ENCODE assay signal across 8 cellular contexts in the genomic region with DNA sequence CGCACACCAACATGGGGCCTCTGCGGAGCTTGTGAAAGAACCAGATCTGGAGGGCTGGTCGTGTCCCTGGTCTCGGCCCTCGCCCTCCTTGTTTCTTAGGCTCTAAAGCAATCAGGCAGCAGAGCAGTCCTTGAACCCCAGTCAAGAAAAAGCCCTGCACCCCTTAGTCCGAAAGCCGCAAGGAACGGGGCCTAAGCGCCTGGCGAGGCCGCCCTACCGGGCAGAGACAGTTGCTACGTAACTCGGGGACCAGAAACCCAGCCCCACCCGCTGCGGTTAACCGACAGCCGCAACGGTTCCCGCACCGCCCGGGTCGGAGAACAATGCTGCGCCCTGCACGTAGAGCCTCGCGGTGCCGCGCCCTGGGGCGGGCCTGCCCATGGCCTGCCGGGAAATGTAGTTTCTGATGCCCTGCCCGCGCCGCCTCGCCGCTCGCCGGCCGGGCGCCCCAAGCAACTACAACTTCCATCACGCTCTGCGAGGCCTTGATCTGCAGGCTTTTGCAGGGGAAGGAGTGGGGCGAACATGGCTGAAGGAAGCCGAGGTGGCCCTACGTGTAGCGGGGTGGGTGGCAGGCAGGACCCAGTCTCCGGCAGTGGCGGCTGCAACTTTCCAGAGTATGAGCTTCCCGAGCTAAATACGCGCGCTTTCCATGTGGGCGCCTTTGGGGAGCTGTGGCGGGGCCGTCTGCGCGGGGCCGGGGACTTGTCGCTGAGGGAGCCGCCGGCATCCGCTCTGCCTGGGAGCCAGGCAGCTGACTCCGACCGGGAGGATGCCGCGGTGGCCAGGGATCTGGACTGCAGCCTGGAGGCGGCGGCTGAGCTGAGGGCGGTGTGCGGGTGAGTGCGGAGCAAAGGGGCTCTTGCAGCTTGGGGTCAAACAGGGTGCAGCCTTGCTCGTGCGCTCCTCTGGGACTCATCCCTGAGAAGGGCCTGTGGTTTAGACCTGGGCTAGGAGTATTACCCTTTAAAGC. TPM values are rescaled to one million over a fixed set of nuclear protein-coding genes. Genes with fewer than 3 reads are reported as not detected.
DNase-seq lines count a peak whose midpoint lies in the region; ATAC-seq, FAIRE-seq and TF ChIP-seq lines count a peak whose summit lies in the region.

A gene (plus strand): TSS at position 522 of the 973 bp plus-strand sequence. CDS start 4 bp downstream, at position 526.

- WGBS in IMR-90 (ENCODE audit: extremely low coverage in 2 of 2, insufficient read length in 1 of 2), 2 experiments: 0% methylated on average over 41 of the region's 73 CpGs; no CpG with 5 or more reads in 1 of the 2 experiments

- peak within 1 kb of the TSS; percentile 64 for H2BK120ac ChIP-seq in IMR-90 (ENCODE audit: low read depth, low read length)

- DNase-seq in DMS114 treated with DMSO at 0.1 percent for 48 hours (lab: John Stamatoyannopoulos, UW; ENCODE audit: unreplicated experiment) (peak; percentile 80), IMR-90 (peak; percentile 93), OCI-LY7 (ENCODE audit: low spot score) (peak; percentile 95), activated T-cell treated with anti-CD3 and anti-CD28 coated beads for 24 hours (ENCODE audit: low read depth) (peak; percentile 88), endothelial cell of umbilical vein (ENCODE audit: low read depth, low spot score) (peak; percentile 98), midbrain (lab: John Stamatoyannopoulos, UW) (peak; percentile 95)
- DNase-seq in stimulated activated CD8-positive, alpha-beta memory T cell treated with anti-CD3 and anti-CD28 coated beads, Interleukin-15, amount 100 ng/mL, for 48 hours (ENCODE audit: low read depth in 2 of 2): peak; percentile 89 to 90

- H3K36me3 ChIP-seq in IMR-90 (ENCODE audit: control insufficient read depth, insufficient read depth, low read length) (peaks cover 14% of the 10 kb centered on the region), OCI-LY7 (ENCODE audit: insufficient read depth, low read length) (peaks cover 32% of the 10 kb centered on the region), endothelial cell of umbilical vein (ENCODE audit: control insufficient read depth in 2 of 2, extremely low read depth in 1 of 2, insufficient read depth in 2 of 2, low read length in 2 of 2) (peaks cover 3 to 7% of the 10 kb centered on the region in 2 experiments)

- H3K56ac ChIP-seq in IMR-90 (ENCODE audit: extremely low read depth, insufficient read depth, low read length): peak within 1 kb of the TSS; percentile 91

- H4K20me1 ChIP-seq in IMR-90 (ENCODE audit: insufficient read depth, low read length): peaks cover 18% of the 10 kb centered on the region; the same call in 1 of the 2 replicates
- H4K20me1 ChIP-seq in OCI-LY7 (ENCODE audit: insufficient read depth, low read length): peaks cover 7% of the 10 kb centered on the region
- H4K20me1 ChIP-seq in endothelial cell of umbilical vein (replicated peaks; ENCODE audit: control insufficient read depth, extremely low read depth, insufficient read depth, low read length): peaks cover 2% of the 10 kb centered on the region

- H3K9me1 ChIP-seq in IMR-90 (ENCODE audit: insufficient read depth, low read length): peaks cover 12% of the 10 kb centered on the region
- H3K9me1 ChIP-seq in endothelial cell of umbilical vein (replicated peaks; ENCODE audit: control insufficient read depth, extremely low read depth, insufficient read depth, low read length): no peaks in the 10 kb centered on the region

- H3K9me3 ChIP-seq in IMR-90 (ENCODE audit: control insufficient read depth, insufficient read depth, low read length) (no peaks in the 10 kb centered on the region), OCI-LY7 (ENCODE audit: low read length) (no peaks in the 10 kb centered on the region), endothelial cell of umbilical vein (replicated peaks; ENCODE audit: control insufficient read depth, insufficient read depth, low read length) (no peaks in the 10 kb centered on the region)

- H3K4me2 ChIP-seq in IMR-90 (ENCODE audit: low read depth, low read length) (peak within 1 kb of the TSS; percentile 99), OCI-LY7 (ENCODE audit: low read length) (peak within 1 kb of the TSS; percentile 90), endothelial cell of umbilical vein (ENCODE audit: insufficient read depth, low read length) (peak within 1 kb of the TSS; percentile 97)

- peak; percentile 93 for ATAC-seq in GM21529 (IDR thresholded peaks at IDR 0.05; ENCODE audit: unreplicated experiment)
- ATAC-seq in IMR-90 (ENCODE audit: low read depth): peak; percentile 98

- H3K4ac ChIP-seq in IMR-90 (ENCODE audit: low read depth, low read length): peak within 1 kb of the TSS; percentile 95

- 0 out of 2 replicates have a peak within 1 kb of the TSS, but pooled peaks have one; percentile 16 for H2BK20ac ChIP-seq in IMR-90 (ENCODE audit: low read depth, low read length)

- peak within 1 kb of the TSS; percentile 93 for H2AK9ac ChIP-seq in IMR-90 (replicated peaks; ENCODE audit: low read depth, low read length, poor library complexity)

- H4K5ac ChIP-seq in IMR-90 (ENCODE audit: low read depth, low read length): peak within 1 kb of the TSS; percentile 97

- in situ Hi-C loops in IMR-90 (cut with MboI; ENCODE audit: low sequenced_read_pairs): no loop called here

- FAIRE-seq in endothelial cell of umbilical vein (lab: Jason Lieb, UNC): peak; percentile 90

- H3K18ac ChIP-seq in IMR-90 (ENCODE audit: low read depth, low read length): peak within 1 kb of the TSS; percentile 70

- CTCF ChIA-PET in IMR-90 (lab: Yijun Ruan, JAX) (no interaction called here), OCI-LY7 (lab: Charles Lee; ENCODE audit: unreplicated experiment) (interaction anchor here (1.0 kb wide), 1 partner anchor 218 kb away, joined by 3 read pairs; no protein-coding TSS in a partner anchor), endothelial cell of umbilical vein (lab: Charles Lee) (interaction anchor here (1.2 to 2.4 kb wide), 3 partner anchors 41 to 211 kb away, joined by 3 to 9 read pairs (median 5); no protein-coding TSS in a partner anchor)

- peak within 1 kb of the TSS; percentile 85 for H2BK5ac ChIP-seq in IMR-90 (ENCODE audit: low read depth, low read length, poor library complexity, severe bottlenecking)

- peak within 1 kb of the TSS; percentile 89 for H2AFZ ChIP-seq in IMR-90 (replicated peaks; ENCODE audit: low read length, poor library complexity)
- H2AFZ ChIP-seq in OCI-LY7 (ENCODE audit: low read length): peak within 1 kb of the TSS; percentile 94
- H2AFZ ChIP-seq in endothelial cell of umbilical vein (ENCODE audit: low read depth, low read length): peak within 1 kb of the TSS; percentile 95

- BruUV-seq in IMR-90 (replicated peaks; lab: Mats Ljungman, UMichigan): no TSS peak
- BruUV-seq in OCI-LY7 (replicated peaks; lab: Mats Ljungman, UMichigan): no TSS peak
- no TSS peak for BruUV-seq in endothelial cell of umbilical vein (replicated peaks; lab: Mats Ljungman, UMichigan)

- H4K91ac ChIP-seq in IMR-90 (ENCODE audit: insufficient read depth, low read depth, low read length): peak within 1 kb of the TSS; percentile 81

- peak within 1 kb of the TSS; percentile 80 for H3K4me3 ChIP-seq in IMR-90 (ENCODE audit: insufficient read depth, low read depth, low read length)
- H3K4me3 ChIP-seq in OCI-LY7 (ENCODE audit: low read depth, low read length, poor library complexity, severe bottlenecking): peak within 1 kb of the TSS; percentile 90
- peak within 1 kb of the TSS; percentile 80 to 100 (median 94) for H3K4me3 ChIP-seq in endothelial cell of umbilical vein (replicated peaks in 1 of 3; ENCODE audit: insufficient read depth in 1 of 3, low read depth in 1 of 3, low read length in 3 of 3)

- H2BK15ac ChIP-seq in IMR-90 (ENCODE audit: low read depth, low read length): 0 out of 3 replicates have a peak within 1 kb of the TSS, but pooled peaks have one; percentile 7

- H3K79me2 ChIP-seq in OCI-LY7 (ENCODE audit: insufficient read depth, low read depth, low read length) (peaks cover 47% of the 10 kb centered on the region), endothelial cell of umbilical vein (ENCODE audit: control insufficient read depth, insufficient read depth, low read length) (peaks cover 46% of the 10 kb centered on the region)

- H3K4me1 ChIP-seq in IMR-90 (ENCODE audit: control insufficient read depth, insufficient read depth, low read length): peaks cover 3% of the 10 kb centered on the region
- peaks cover 40% of the 10 kb centered on the region for H3K4me1 ChIP-seq in OCI-LY7 (ENCODE audit: insufficient read depth, low read length, poor library complexity, severe bottlenecking)
- peaks cover 11% of the 10 kb centered on the region for H3K4me1 ChIP-seq in endothelial cell of umbilical vein (ENCODE audit: control insufficient read depth, extremely low read depth, insufficient read depth, low read length)

- H3K9ac ChIP-seq in IMR-90 (ENCODE audit: low read depth, low read length): peak within 1 kb of the TSS; percentile 98
- peak within 1 kb of the TSS; percentile 89 for H3K9ac ChIP-seq in endothelial cell of umbilical vein (replicated peaks; ENCODE audit: extremely low read depth, insufficient read depth, low read length)

- POLR2A ChIA-PET in IMR-90 (lab: Charles Lee; ENCODE audit: unreplicated experiment): interaction anchor here (0.5 to 0.8 kb wide), 2 partner anchors 145 to 274 kb away, joined by 3 to 4 read pairs; no protein-coding TSS in a partner anchor
- POLR2A ChIA-PET in OCI-LY7 (lab: Charles Lee): interaction anchor here (0.6 to 1.6 kb wide), 7 partner anchors 12 to 244 kb away, joined by 3 to 6 read pairs (median 4); a partner anchor contains a TSS
- POLR2A ChIA-PET in endothelial cell of umbilical vein (lab: Charles Lee): no interaction called here

- H3K9me2 ChIP-seq in OCI-LY7 (ENCODE audit: insufficient read depth, low read length): no peaks in the 10 kb centered on the region

- dilution Hi-C loops in IMR-90 (cut with HindIII; ENCODE audit: low sequenced_read_pairs, unreplicated experiment) (no loop called here), endothelial cell of umbilical vein (cut with MboI; ENCODE audit: extremely low pct_ligation_motif_present, low sequenced_read_pairs) (no loop called here)

- no peak for TF ChIP-seq RAD21 in IMR-90 (IDR thresholded peaks at IDR 0.05; ENCODE audit: low read length)

- 0 out of 2 replicates have a peak, but pooled peaks have one; percentile 1 for TF ChIP-seq CTCF in IMR-90 (conservative IDR thresholded peaks at IDR 0.05; ENCODE audit: low read depth, low read length)
- no peak for TF ChIP-seq CTCF in OCI-LY7 (conservative IDR thresholded peaks at IDR 0.05; ENCODE audit: low read length)
- TF ChIP-seq CTCF in endothelial cell of umbilical vein (IDR thresholded peaks at IDR 0.05; ENCODE audit: extremely low read depth in 1 of 2, insufficient read depth in 1 of 2, low read depth in 1 of 2, low read length in 2 of 2): no peak

- H3K23ac ChIP-seq in IMR-90 (ENCODE audit: low read depth, low read length): peak within 1 kb of the TSS; percentile 93

- peak within 1 kb of the TSS; percentile 97 to 98 for H4K8ac ChIP-seq in IMR-90 (ENCODE audit: low read depth in 2 of 2, low read length in 2 of 2)

- H2AK5ac ChIP-seq in IMR-90 (ENCODE audit: low read depth, low read length): peak within 1 kb of the TSS; percentile 91

- H3K27ac ChIP-seq in IMR-90 (ENCODE audit: insufficient read depth, low read length): peak within 1 kb of the TSS; percentile 93
- H3K27ac ChIP-seq in OCI-LY7 (ENCODE audit: low read depth, low read length, poor library complexity, severe bottlenecking): peak within 1 kb of the TSS; percentile 68
- H3K27ac ChIP-seq in endothelial cell of umbilical vein (ENCODE audit: insufficient read depth, low read depth, low read length): peak within 1 kb of the TSS; percentile 80

- peaks cover 15 to 37% of the 10 kb centered on the region in 2 experiments for H3K79me1 ChIP-seq in IMR-90 (ENCODE audit: low read depth in 1 of 2, low read length in 2 of 2)

- intact Hi-C loops in IMR-90 (cut with micrococcal nuclease): loop anchor here (1.0 to 2.0 kb wide), 4 partner anchors 50 to 211 kb away; a partner anchor contains a TSS
- intact Hi-C loops in OCI-LY7 (cut with micrococcal nuclease; ENCODE audit: unreplicated experiment): loop anchor here (1.0 to 5.0 kb wide), 5 partner anchors 9 to 1100 kb away; a partner anchor contains a TSS
- intact Hi-C loops in endothelial cell of umbilical vein (cut with micrococcal nuclease): loop anchor here (1.0 to 5.0 kb wide), 9 partner anchors 115 to 430 kb away; a partner anchor contains a TSS

- H3K27me3 ChIP-seq in IMR-90 (ENCODE audit: control insufficient read depth, insufficient read depth, low read length) (no peaks in the 10 kb centered on the region), endothelial cell of umbilical vein (ENCODE audit: control insufficient read depth in 2 of 2, insufficient read depth in 2 of 2, low read length in 2 of 2) (no peaks in the 10 kb centered on the region)

- no peak; the same call in 1 of the 2 replicates for TF ChIP-seq POLR2A in IMR-90 (IDR thresholded peaks at IDR 0.05; ENCODE audit: low read depth, low read length)
- TF ChIP-seq POLR2A in endothelial cell of umbilical vein (IDR thresholded peaks at IDR 0.05; ENCODE audit: low read depth, low read length): peak; percentile 88

- H3K14ac ChIP-seq in IMR-90 (replicated peaks; ENCODE audit: low read depth, low read length): peak within 1 kb of the TSS; percentile 93

RNA-seq across cellular contexts. Expression of the gene that starts here (rescaled TPM):
- total RNA-seq in IMR-90 (2012; rRNA removed): 31.0 and 40.0 TPM in 2 replicates
- polyA plus RNA-seq in IMR-90 (2012; rRNA removed): 19.3 and 22.0 TPM in 2 replicates
- polyA plus RNA-seq in IMR-90 (2012; cell fraction: cytosol; rRNA removed): 21.0 and 52.9 TPM in 2 replicates
- polyA plus RNA-seq in IMR-90 (2012; cell fraction: nucleus; rRNA removed; ENCODE audit: low replicate concordance): 23.5 and 27.5 TPM in 2 replicates
- 54.2 and 66.1 TPM in 2 replicates for total RNA-seq in OCI-LY7 (2014; rRNA removed; shearing (Covaris generic))
- 49.4 and 57.2 TPM in 2 replicates for total RNA-seq in OCI-LY7 (2022)
- 30.9 and 32.6 TPM in 2 replicates for total RNA-seq in endothelial cell of umbilical vein
- 11.9 and 15.2 TPM in 2 replicates for polyA plus RNA-seq in endothelial cell of umbilical vein
- 14.9 and 15.3 TPM in 2 replicates for polyA plus RNA-seq in endothelial cell of umbilical vein (2011; cell fraction: cytosol; rRNA removed)
- 29.1 and 40.4 TPM in 2 replicates for polyA plus RNA-seq in endothelial cell of umbilical vein (2011; cell fraction: nucleus; rRNA removed)
- polyA plus RNA-seq in endothelial cell of umbilical vein (2012): 22.6 and 25.0 TPM in 2 replicates
- 17.5 and 20.9 TPM in 2 replicates for polyA minus RNA-seq in endothelial cell of umbilical vein
- 8.5 TPM for polyA minus RNA-seq in endothelial cell of umbilical vein (2011; cell fraction: cytosol; rRNA and poly(A)+ RNA removed)
- polyA minus RNA-seq in endothelial cell of umbilical vein (2011; cell fraction: nucleus; rRNA and poly(A)+ RNA removed): 38.1 and 43.2 TPM in 2 replicates

Comparison
In these comparisons a context has a peak if more than half of its experiments do, and no peak if none do; other contexts are left out.
1. Peak in every context shown above with its lines: DNase-seq, ATAC-seq, H3K4me3 ChIP-seq and H3K27ac ChIP-seq.